1 cellular context compared by ENCODE assay signal in genomic region chr3:146308222-146308621, GRCh38.
TF ChIP-seq lines count a peak whose summit lies in the region.

No MANE protein-coding gene starts in this region.

TF ChIP-seq in HCT116, 20 proteins besides CTCF, POLR2A, EP300 and RAD21 (continued from another document):
- TF ChIP-seq ZBTB33 (IDR thresholded peaks at IDR 0.05; ENCODE audit: extremely low read depth, insufficient replicate concordance, low read length), result no peak
- no peak for TF ChIP-seq SRF (IDR thresholded peaks at IDR 0.05; ENCODE audit: low read depth)
- TF ChIP-seq SP1 (IDR thresholded peaks at IDR 0.05; ENCODE audit: low read depth), result no peak
- TF ChIP-seq ZNF274 (IDR thresholded peaks at IDR 0.05; ENCODE audit: low read depth, low read length), result no peak
